ENCODE assay signal across 1 cellular context in genomic region chrX:73213734-73214133, GRCh38.
TF ChIP-seq lines count a peak whose summit lies in the region.

No MANE protein-coding gene starts in this region.

TF ChIP-seq in H1, 55 proteins besides CTCF, POLR2A, EP300 and RAD21 (continued from another document):
- TF ChIP-seq SP1 (IDR thresholded peaks at IDR 0.05; ENCODE audit: low read depth, low read length): no peak
- TF ChIP-seq CEBPB (IDR thresholded peaks at IDR 0.05; ENCODE audit: low read depth, low read length): no peak
- TF ChIP-seq KDM1A (IDR thresholded peaks at IDR 0.05; ENCODE audit: borderline replicate concordance, low read length): no peak
- no peak for TF ChIP-seq NANOG (IDR thresholded peaks at IDR 0.05; ENCODE audit: insufficient read depth, low read depth, low read length, poor library complexity, severe bottlenecking)
- TF ChIP-seq TCF12 (IDR thresholded peaks at IDR 0.05; ENCODE audit: low read depth, low read length): no peak
- TF ChIP-seq SUZ12 (IDR thresholded peaks at IDR 0.05; ENCODE audit: low read length): no peak
